In the genomic region with DNA sequence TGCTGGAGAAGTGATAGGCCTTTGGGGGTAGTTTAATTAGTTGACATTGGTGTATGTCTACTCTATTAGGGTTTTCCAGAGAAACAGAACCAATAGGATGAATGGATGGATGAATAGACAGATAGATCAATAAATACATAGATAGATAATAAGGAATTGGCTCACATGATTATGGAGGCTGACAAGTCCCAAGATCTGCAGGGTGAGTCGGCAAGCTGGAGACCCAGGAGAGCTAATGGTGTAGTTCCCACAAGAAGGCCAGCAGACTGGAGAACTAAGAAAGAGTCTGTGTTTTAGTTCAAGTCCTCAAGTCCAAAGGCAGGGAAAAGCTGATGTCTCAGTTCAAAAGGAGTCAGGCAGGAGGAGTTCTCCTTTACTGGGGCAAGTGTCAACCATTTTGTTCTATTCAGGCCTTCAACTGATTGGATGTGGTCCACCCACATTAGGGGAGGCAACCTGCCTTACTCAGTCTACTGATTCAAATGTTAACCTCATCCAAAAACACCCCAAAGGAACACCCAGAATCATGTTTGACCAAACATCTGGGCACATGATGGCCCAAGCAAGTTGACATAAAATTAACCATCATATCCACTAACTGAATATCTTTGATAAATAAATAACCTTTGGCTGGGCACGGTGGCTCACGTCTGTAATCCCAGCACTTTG, we compare ENCODE assay signal across 1 cellular context.
TF ChIP-seq lines count a peak whose summit lies in the region.

No MANE protein-coding gene starts in this region.

TF ChIP-seq in WTC11, 78 proteins besides CTCF, POLR2A, EP300 and RAD21 (continued from another document):
- TF ChIP-seq, protein P1, sequence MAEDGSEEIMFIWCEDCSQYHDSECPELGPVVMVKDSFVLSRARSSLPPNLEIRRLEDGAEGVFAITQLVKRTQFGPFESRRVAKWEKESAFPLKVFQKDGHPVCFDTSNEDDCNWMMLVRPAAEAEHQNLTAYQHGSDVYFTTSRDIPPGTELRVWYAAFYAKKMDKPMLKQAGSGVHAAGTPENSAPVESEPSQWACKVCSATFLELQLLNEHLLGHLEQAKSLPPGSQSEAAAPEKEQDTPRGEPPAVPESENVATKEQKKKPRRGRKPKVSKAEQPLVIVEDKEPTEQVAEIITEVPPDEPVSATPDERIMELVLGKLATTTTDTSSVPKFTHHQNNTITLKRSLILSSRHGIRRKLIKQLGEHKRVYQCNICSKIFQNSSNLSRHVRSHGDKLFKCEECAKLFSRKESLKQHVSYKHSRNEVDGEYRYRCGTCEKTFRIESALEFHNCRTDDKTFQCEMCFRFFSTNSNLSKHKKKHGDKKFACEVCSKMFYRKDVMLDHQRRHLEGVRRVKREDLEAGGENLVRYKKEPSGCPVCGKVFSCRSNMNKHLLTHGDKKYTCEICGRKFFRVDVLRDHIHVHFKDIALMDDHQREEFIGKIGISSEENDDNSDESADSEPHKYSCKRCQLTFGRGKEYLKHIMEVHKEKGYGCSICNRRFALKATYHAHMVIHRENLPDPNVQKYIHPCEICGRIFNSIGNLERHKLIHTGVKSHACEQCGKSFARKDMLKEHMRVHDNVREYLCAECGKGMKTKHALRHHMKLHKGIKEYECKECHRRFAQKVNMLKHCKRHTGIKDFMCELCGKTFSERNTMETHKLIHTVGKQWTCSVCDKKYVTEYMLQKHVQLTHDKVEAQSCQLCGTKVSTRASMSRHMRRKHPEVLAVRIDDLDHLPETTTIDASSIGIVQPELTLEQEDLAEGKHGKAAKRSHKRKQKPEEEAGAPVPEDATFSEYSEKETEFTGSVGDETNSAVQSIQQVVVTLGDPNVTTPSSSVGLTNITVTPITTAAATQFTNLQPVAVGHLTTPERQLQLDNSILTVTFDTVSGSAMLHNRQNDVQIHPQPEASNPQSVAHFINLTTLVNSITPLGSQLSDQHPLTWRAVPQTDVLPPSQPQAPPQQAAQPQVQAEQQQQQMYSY (CRISPR knock-in tag; IDR thresholded peaks at IDR 0.05), result no peak
- TF ChIP-seq ELF4 (CRISPR knock-in tag; IDR thresholded peaks at IDR 0.05; ENCODE audit: low read depth), result no peak
- TF ChIP-seq, protein P2, sequence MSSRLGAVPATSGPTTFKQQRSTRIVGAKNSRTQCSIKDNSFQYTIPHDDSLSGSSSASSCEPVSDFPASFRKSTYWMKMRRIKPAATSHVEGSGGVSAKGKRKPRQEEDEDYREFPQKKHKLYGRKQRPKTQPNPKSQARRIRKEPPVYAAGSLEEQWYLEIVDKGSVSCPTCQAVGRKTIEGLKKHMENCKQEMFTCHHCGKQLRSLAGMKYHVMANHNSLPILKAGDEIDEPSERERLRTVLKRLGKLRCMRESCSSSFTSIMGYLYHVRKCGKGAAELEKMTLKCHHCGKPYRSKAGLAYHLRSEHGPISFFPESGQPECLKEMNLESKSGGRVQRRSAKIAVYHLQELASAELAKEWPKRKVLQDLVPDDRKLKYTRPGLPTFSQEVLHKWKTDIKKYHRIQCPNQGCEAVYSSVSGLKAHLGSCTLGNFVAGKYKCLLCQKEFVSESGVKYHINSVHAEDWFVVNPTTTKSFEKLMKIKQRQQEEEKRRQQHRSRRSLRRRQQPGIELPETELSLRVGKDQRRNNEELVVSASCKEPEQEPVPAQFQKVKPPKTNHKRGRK (CRISPR knock-in tag; IDR thresholded peaks at IDR 0.05; ENCODE audit: borderline replicate concordance), result no peak
- TF ChIP-seq, protein P3, sequence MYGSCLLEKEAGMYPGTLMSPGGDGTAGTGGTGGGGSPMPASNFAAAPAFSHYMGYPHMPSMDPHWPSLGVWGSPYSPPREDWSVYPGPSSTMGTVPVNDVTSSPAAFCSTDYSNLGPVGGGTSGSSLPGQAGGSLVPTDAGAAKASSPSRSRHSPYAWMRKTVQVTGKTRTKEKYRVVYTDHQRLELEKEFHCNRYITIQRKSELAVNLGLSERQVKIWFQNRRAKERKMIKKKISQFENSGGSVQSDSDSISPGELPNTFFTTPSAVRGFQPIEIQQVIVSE (CRISPR knock-in tag; IDR thresholded peaks at IDR 0.05; ENCODE audit: borderline replicate concordance), result no peak
TF ChIP-seq in WTC11: peak in this region for 0.
